Comparison of ENCODE assay signal across 9 cellular contexts in genomic region chr19:1018393-1018792, GRCh38. TPM values are rescaled to one million over a fixed set of nuclear protein-coding genes. Genes with fewer than 3 reads are reported as not detected.
DNase-seq lines count a peak whose midpoint lies in the region; ATAC-seq, FAIRE-seq and TF ChIP-seq lines count a peak whose summit lies in the region.
"Had no signal": no experiment of that assay in that cellular context is flagged by ENCODE, and none has a peak within 500 bp of the region (broad histone marks: within the 10 kb centered on the region; RNA-seq: fewer than 3 reads in every experiment).

No MANE protein-coding gene starts in this region.

- H3K27me3 Mint-ChIP-seq in CD8-positive, alpha-beta memory T cell: peaks cover 0 to 6% of the 10 kb centered on the region in 2 donors
- H3K27me3 Mint-ChIP-seq in IgD-negative memory B cell: no peaks in the 10 kb centered on the region

- intact Hi-C loops in body of pancreas (cut with DNase I): no loop called here

- CTCF ChIA-PET in CD8-positive, alpha-beta memory T cell (lab: Charles Lee): interaction anchor here (4.2 kb wide), 1 partner anchor 34 kb away, joined by 15 read pairs; the partner anchor contains the start of gene WDR18

- peaks cover 5% of the 10 kb centered on the region for H3K36me3 ChIP-seq in CD8-positive, alpha-beta memory T cell (ENCODE audit: insufficient read depth, low read length)
- H3K36me3 ChIP-seq in adipocyte (ENCODE audit: control insufficient read depth, insufficient read depth, low read length, severe bottlenecking): peaks cover 7% of the 10 kb centered on the region
- H3K36me3 ChIP-seq in osteoblast (ENCODE audit: insufficient read depth, low read length): peaks cover 4% of the 10 kb centered on the region
- no peaks in the 10 kb centered on the region for H3K36me3 ChIP-seq in body of pancreas (replicated peaks in 1 of 2; ENCODE audit: insufficient read depth in 1 of 2, low read depth in 2 of 2)
- peaks cover 2 to 7% of the 10 kb centered on the region in 2 donors for H3K36me3 ChIP-seq in small intestine (ENCODE audit: control insufficient read depth in 2 of 2, insufficient read depth in 2 of 2, low read length in 2 of 2)

- H3K27ac Mint-ChIP-seq in CD8-positive, alpha-beta memory T cell: peak overlapping the region in 6 of 8 donors; percentile 61 to 99 (median 80)
- H3K27ac Mint-ChIP-seq in IgD-negative memory B cell: peak overlapping the region in 1 of 3 donors; percentile 72

- H4K20me1 ChIP-seq in osteoblast (ENCODE audit: insufficient read depth, low read length): peaks cover 63% of the 10 kb centered on the region

- DNase-seq in CD8-positive, alpha-beta memory T cell: no peak
- DNase-seq in adipocyte (ENCODE audit: low read depth) (no peak), osteoblast (ENCODE audit: insufficient read length, low spot score, missing footprints) (no peak), body of pancreas (no peak), small intestine (no peak)
- DNase-seq: Right ventricle myocardium superior had no signal

- peaks cover 0 to 3% (median 0%) of the 10 kb centered on the region in 5 donors for H3K9me3 Mint-ChIP-seq in CD8-positive, alpha-beta memory T cell
- no peaks in the 10 kb centered on the region for H3K9me3 Mint-ChIP-seq in IgD-negative memory B cell

- TF ChIP-seq CTCF in osteoblast (IDR thresholded peaks at IDR 0.05; ENCODE audit: extremely low read depth, low read depth, low read length) (no peak), body of pancreas (IDR thresholded peaks at IDR 0.05) (no peak)

- H3K4me3 Mint-ChIP-seq in CD8-positive, alpha-beta memory T cell: peak overlapping the region; percentile 76 to 95 (median 89)
- H3K4me3 Mint-ChIP-seq in IgD-negative memory B cell: peak overlapping the region; percentile 77 to 87 (median 86)

- peaks cover 60% of the 10 kb centered on the region for H3K4me1 ChIP-seq in CD8-positive, alpha-beta memory T cell (ENCODE audit: insufficient read depth, low read length)
- H3K4me1 ChIP-seq in adipocyte (ENCODE audit: control insufficient read depth, insufficient read depth, low read length): peaks cover 43% of the 10 kb centered on the region
- H3K4me1 ChIP-seq in osteoblast (ENCODE audit: insufficient read depth, low read length): peaks cover 33% of the 10 kb centered on the region
- peaks cover 66% of the 10 kb centered on the region for H3K4me1 ChIP-seq in body of pancreas
- peaks cover 6 to 9% of the 10 kb centered on the region in 2 donors for H3K4me1 ChIP-seq in small intestine (ENCODE audit: control insufficient read depth in 2 of 2, insufficient read depth in 1 of 2, low read depth in 1 of 2, low read length in 1 of 2)

- peaks cover 25 to 64% (median 38%) of the 10 kb centered on the region in 3 donors for H3K4me1 Mint-ChIP-seq in CD8-positive, alpha-beta memory T cell
- peaks cover 0 to 31% (median 21%) of the 10 kb centered on the region in 3 donors for H3K4me1 Mint-ChIP-seq in IgD-negative memory B cell

- no peaks in the 10 kb centered on the region for H3K9me3 ChIP-seq in CD8-positive, alpha-beta memory T cell (ENCODE audit: low read length)
- H3K9me3 ChIP-seq in adipocyte (ENCODE audit: control insufficient read depth, low read length) (no peaks in the 10 kb centered on the region), osteoblast (ENCODE audit: low read depth, low read length) (no peaks in the 10 kb centered on the region), body of pancreas (no peaks in the 10 kb centered on the region), small intestine (ENCODE audit: control insufficient read depth, low read depth) (no peaks in the 10 kb centered on the region)

- no peak for FAIRE-seq in small intestine (lab: Jason Lieb, UNC)

- H3K27ac ChIP-seq in CD8-positive, alpha-beta memory T cell (ENCODE audit: low read depth, low read length): no peak overlapping the region
- H3K27ac ChIP-seq in osteoblast (ENCODE audit: low read depth, low read length) (no peak overlapping the region), body of pancreas (peak overlapping the region in 2 of 4 donors; percentile 48 to 50), small intestine (ENCODE audit: low read depth in 1 of 2, low read length in 1 of 2) (no peak overlapping the region)

- ATAC-seq in body of pancreas (no peak), HG03442 (IDR thresholded peaks at IDR 0.05; ENCODE audit: unreplicated experiment) (no peak)

- WGBS in body of pancreas, 2 donors: 52 to 67% methylated on average over 4 to 5 of the region's 5 CpGs
- 68 to 70% (median 68%) methylated on average over 5 of the region's 5 CpGs for WGBS in small intestine, 3 donors

- H2AFZ ChIP-seq in osteoblast (ENCODE audit: low read length): no peak overlapping the region

- peaks cover 76% of the 10 kb centered on the region for H3K79me2 ChIP-seq in osteoblast (ENCODE audit: insufficient read depth, low read length)

- H3K4me2 ChIP-seq in osteoblast (ENCODE audit: insufficient read depth, low read length): peak overlapping the region; percentile 19

- H3K9ac ChIP-seq in adipocyte (ENCODE audit: low read length): peak overlapping the region; percentile 56

- H3K4me3 ChIP-seq in CD8-positive, alpha-beta memory T cell (ENCODE audit: low read length): no peak overlapping the region
- H3K4me3 ChIP-seq in adipocyte (ENCODE audit: low read length) (peak overlapping the region; percentile 93), osteoblast (ENCODE audit: insufficient read depth, low read length) (no peak overlapping the region), body of pancreas (no peak overlapping the region), small intestine (ENCODE audit: low read depth in 1 of 2, low read length in 2 of 2) (no peak overlapping the region)

- peaks cover 0 to 34% (median 0%) of the 10 kb centered on the region in 3 donors for H3K36me3 Mint-ChIP-seq in CD8-positive, alpha-beta memory T cell
- H3K36me3 Mint-ChIP-seq in IgD-negative memory B cell: no peaks in the 10 kb centered on the region

- POLR2A ChIA-PET in CD8-positive, alpha-beta memory T cell (lab: Charles Lee): no interaction called here

- no peaks in the 10 kb centered on the region for H3K27me3 ChIP-seq in CD8-positive, alpha-beta memory T cell (ENCODE audit: insufficient read depth, low read length, poor library complexity, severe bottlenecking)
- no peaks in the 10 kb centered on the region for H3K27me3 ChIP-seq in adipocyte (replicated peaks; ENCODE audit: control insufficient read depth, insufficient read depth, low read length)
- no peaks in the 10 kb centered on the region for H3K27me3 ChIP-seq in osteoblast (ENCODE audit: insufficient read depth, low read length)
- H3K27me3 ChIP-seq in body of pancreas: no peaks in the 10 kb centered on the region
- H3K27me3 ChIP-seq in small intestine (ENCODE audit: control insufficient read depth in 2 of 2, insufficient read depth in 2 of 2, low read length in 2 of 2): no peaks in the 10 kb centered on the region

- no peak for TF ChIP-seq POLR2A in body of pancreas (IDR thresholded peaks at IDR 0.05)

RNA-seq across cellular contexts. Expression of gene TMEM259, which starts 2.5 kb away (rescaled TPM):
- total RNA-seq in CD8-positive, alpha-beta memory T cell: 100 to 1,000 TPM; 151 to 157 TPM
- 84.6 TPM for polyA plus RNA-seq in CD8-positive, alpha-beta memory T cell
- polyA plus RNA-seq in IgD-negative memory B cell: 82.6 TPM
- total RNA-seq in osteoblast: 74.0 and 84.0 TPM in 2 replicates
- 100 to 1,000 TPM; 142 to 306 TPM for total RNA-seq in body of pancreas
- polyA plus RNA-seq in small intestine: 100 to 1,000 TPM; 153 to 313 (median 219) TPM

RNA-seq across cellular contexts. Expression of gene RNU6-2, which starts 2.9 kb away (rescaled TPM):
- total RNA-seq in CD8-positive, alpha-beta memory T cell: not detected
- not detected for polyA plus RNA-seq in CD8-positive, alpha-beta memory T cell
- polyA plus RNA-seq in IgD-negative memory B cell (not detected), small intestine (not detected)
- total RNA-seq in osteoblast (not detected in 2 replicates), body of pancreas (not detected)
- total RNA-seq: omental fat pad, Right ventricle myocardium superior had no signal

RNA-seq across cellular contexts. Expression of gene CNN2, which starts 8.0 kb away (rescaled TPM):
- 10 to 100 TPM; 78.1 to 78.9 TPM for total RNA-seq in CD8-positive, alpha-beta memory T cell
- polyA plus RNA-seq in CD8-positive, alpha-beta memory T cell: 792 TPM
- polyA plus RNA-seq in IgD-negative memory B cell (596 TPM), small intestine (10 to 100 TPM; 14.5 to 34.4 (median 26.2) TPM)
- total RNA-seq in osteoblast (537 and 594 TPM in 2 replicates), body of pancreas (10 to 100 TPM; 30.7 to 42.5 TPM)

RNA-seq across cellular contexts. Expression of gene GRIN3B, which starts 18.2 kb away (rescaled TPM):
- total RNA-seq in CD8-positive, alpha-beta memory T cell: not detected
- polyA plus RNA-seq in CD8-positive, alpha-beta memory T cell: not detected
- polyA plus RNA-seq in IgD-negative memory B cell (not detected), small intestine (under 1 TPM in 1 of 3 donors, not detected in 2; 0.10 TPM)
- total RNA-seq in osteoblast (not detected in 2 replicates), body of pancreas (under 1 TPM in 1 of 2 donors, not detected in 1; 0.26 TPM)
- total RNA-seq: Right ventricle myocardium superior had no signal

RNA-seq across cellular contexts. Expression of gene ABCA7, which starts 21.5 kb away (rescaled TPM):
- 10 to 100 TPM; 33.8 to 39.5 TPM for total RNA-seq in CD8-positive, alpha-beta memory T cell
- 14.1 TPM for polyA plus RNA-seq in CD8-positive, alpha-beta memory T cell
- polyA plus RNA-seq in IgD-negative memory B cell (21.4 TPM), small intestine (10 to 100 TPM in 2 of 3 donors, 1 to 10 TPM in 1; 6.2 to 60.3 (median 34.2) TPM)
- total RNA-seq in osteoblast (33.3 and 43.0 TPM in 2 replicates), body of pancreas (10 to 100 TPM; 33.7 to 87.3 TPM)
